In the genomic region with DNA sequence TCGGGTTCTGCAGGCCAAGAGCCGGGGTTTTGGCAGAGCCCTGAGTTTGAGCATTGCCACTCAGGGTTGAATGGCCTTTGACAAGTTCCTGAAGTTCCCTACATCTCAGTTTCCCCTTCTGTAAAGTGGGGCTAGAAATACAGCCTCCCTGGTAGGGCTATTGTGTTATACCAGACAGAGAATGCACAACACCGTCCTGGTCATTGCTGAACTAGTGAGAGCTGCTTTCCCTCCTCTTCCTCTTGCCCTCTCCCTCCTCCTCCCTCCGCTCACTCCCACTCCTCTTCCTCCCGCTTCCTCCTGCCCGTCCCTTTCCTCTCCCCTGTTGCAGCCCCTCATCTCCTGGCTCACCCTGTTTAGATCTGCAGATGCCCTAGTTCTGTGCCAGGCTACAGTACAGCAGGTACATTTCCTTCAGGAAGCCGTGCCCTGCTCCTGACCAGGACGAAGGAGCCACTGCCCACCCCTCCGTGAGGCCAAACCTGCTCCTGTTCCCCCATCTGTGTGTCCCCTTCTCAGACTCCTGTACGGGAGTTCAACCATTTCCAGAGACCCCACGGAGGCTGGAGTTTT, we compare ENCODE assay signal across 1 cellular context.
TF ChIP-seq lines count a peak whose summit lies in the region.

No MANE protein-coding gene starts in this region.

TF ChIP-seq in GM23338, 12 proteins besides CTCF, POLR2A, EP300 and RAD21 (continued from another document):
- TF ChIP-seq REST (IDR thresholded peaks at IDR 0.05; ENCODE audit: unreplicated experiment), result no peak
